Comparison of ENCODE assay signal across 18 cellular contexts in the genomic region with DNA sequence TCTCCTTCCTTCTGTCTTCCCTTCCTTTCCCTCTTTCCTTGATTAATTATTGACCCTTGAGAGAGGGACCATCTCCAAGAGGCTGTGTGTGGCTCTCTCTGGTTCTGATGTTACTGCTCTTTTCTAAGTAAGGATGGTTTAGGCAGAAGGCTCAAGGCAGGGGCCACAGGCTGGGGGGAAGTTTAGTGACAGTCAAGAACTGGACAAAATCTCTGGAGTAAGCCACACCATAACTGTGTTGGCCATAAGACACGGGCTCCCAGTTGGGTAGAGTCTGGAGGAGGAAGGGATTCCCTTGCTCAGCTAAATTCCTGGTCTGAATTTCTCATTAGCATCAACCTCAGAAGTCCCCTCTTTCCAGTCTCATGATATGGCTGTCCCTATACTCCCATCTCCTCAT.
A peak's percentile ranks its signal among the peaks of the same experiment; 100 is the strongest.
DNase-seq lines count a peak whose midpoint lies in the region; ATAC-seq, FAIRE-seq and TF ChIP-seq lines count a peak whose summit lies in the region.
"Had no signal": no experiment of that assay in that cellular context is flagged by ENCODE, and none has a peak within 500 bp of the region (broad histone marks: within the 10 kb centered on the region; RNA-seq: fewer than 3 reads in every experiment).

No MANE protein-coding gene starts in this region.

- H3K27ac ChIP-seq in coronary artery, result no peak overlapping the region
- H3K27ac ChIP-seq in spleen, result no peak overlapping the region
- H3K27ac ChIP-seq: 22Rv1 had no signal

- no peak for TF ChIP-seq CTCF in coronary artery (IDR thresholded peaks at IDR 0.05)
- TF ChIP-seq CTCF in spleen (IDR thresholded peaks at IDR 0.05 in 8 of 11, conservative IDR thresholded peaks at IDR 0.05 in 3 of 11), result no peak
- no peak for TF ChIP-seq CTCF in MCF 10A (IDR thresholded peaks at IDR 0.05; ENCODE audit: unreplicated experiment)

- no peaks in the 10 kb centered on the region for H3K9me3 Mint-ChIP-seq in activated CD8-positive, alpha-beta memory T cell treated with anti-CD3 and anti-CD28 coated beads, Interleukin-2, amount 10 ng/mL, durations not matched to agents 7 days and 5 days (ENCODE audit: low read depth)
- no peaks in the 10 kb centered on the region for H3K9me3 Mint-ChIP-seq in MCF 10A (ENCODE audit: unreplicated experiment)
- H3K9me3 Mint-ChIP-seq: CD14-positive monocyte; CD8-positive, alpha-beta T cell; GM23338; H9 had no signal

- peaks cover 0 to 27% (median 0%) of the 10 kb centered on the region in 7 donors for H3K27me3 ChIP-seq in spleen (replicated peaks in 1 of 7)

- H3K27me3 Mint-ChIP-seq in activated CD8-positive, alpha-beta memory T cell treated with anti-CD3 and anti-CD28 coated beads, Interleukin-2, amount 10 ng/mL, durations not matched to agents 7 days and 5 days, result peaks cover 3% of the 10 kb centered on the region
- no peaks in the 10 kb centered on the region for H3K27me3 Mint-ChIP-seq in MCF 10A (ENCODE audit: insufficient read depth, unreplicated experiment)

- no peak for TF ChIP-seq POLR2A in spleen (IDR thresholded peaks at IDR 0.05)
- TF ChIP-seq POLR2A in GM12892 (IDR thresholded peaks at IDR 0.05; ENCODE audit: low read depth, low read length), result no peak

- no peaks in the 10 kb centered on the region for H3K36me3 ChIP-seq in spleen

- H3K36me3 Mint-ChIP-seq in activated CD8-positive, alpha-beta memory T cell treated with anti-CD3 and anti-CD28 coated beads, Interleukin-2, amount 10 ng/mL, durations not matched to agents 7 days and 5 days, result no peaks in the 10 kb centered on the region
- no peaks in the 10 kb centered on the region for H3K36me3 Mint-ChIP-seq in MCF 10A (ENCODE audit: insufficient read depth, unreplicated experiment)
- H3K36me3 Mint-ChIP-seq: CD14-positive monocyte; CD8-positive, alpha-beta T cell had no signal

- POLR2A ChIA-PET in MCF 10A (lab: Yijun Ruan, JAX), result no interaction called here

- no peak overlapping the region for H3K4me3 ChIP-seq in coronary artery
- no peak overlapping the region for H3K4me3 ChIP-seq in spleen
- H3K4me3 ChIP-seq: GM23338 had no signal

- intact Hi-C loops in spleen (cut with DNase I; ENCODE audit: low total_unique reads) (loop anchor here (10.0 kb wide), 1 partner anchor 1363 kb away; no protein-coding TSS in a partner anchor), MCF 10A (cut with micrococcal nuclease) (no loop called here)

- H3K4me1 Mint-ChIP-seq in activated CD8-positive, alpha-beta memory T cell treated with anti-CD3 and anti-CD28 coated beads, Interleukin-2, amount 10 ng/mL, durations not matched to agents 7 days and 5 days, result no peaks in the 10 kb centered on the region
- H3K4me1 Mint-ChIP-seq in MCF 10A (ENCODE audit: insufficient read depth, unreplicated experiment), result peaks cover 11% of the 10 kb centered on the region
- H3K4me1 Mint-ChIP-seq: CD14-positive monocyte had no signal

- no peak for ATAC-seq in activated CD8-positive, alpha-beta memory T cell treated with anti-CD3 and anti-CD28 coated beads, Interleukin-2, amount 10 ng/mL, durations not matched to agents 7 days and 5 days
- no peak for ATAC-seq in left lobe of liver
- ATAC-seq in HG02642 (IDR thresholded peaks at IDR 0.05; ENCODE audit: poor library complexity, unreplicated experiment), result no peak
- ATAC-seq: CD8-positive, alpha-beta T cell; GM23338; HepG2 had no signal

- no peaks in the 10 kb centered on the region for H3K9me3 ChIP-seq in spleen

- FAIRE-seq in GM12892 (lab: Jason Lieb, UNC), result no peak
- FAIRE-seq: D721Med, HepG2, HTR-8/SVneo had no signal

- no TSS peak for BruUV-seq in MCF 10A (replicated peaks; lab: Mats Ljungman, UMichigan)

- peak; percentile 13 for DNase-seq in activated CD8-positive, alpha-beta memory T cell treated with anti-CD3 and anti-CD28 coated beads for 24 hours
- no peak for DNase-seq in activated CD8-positive, alpha-beta memory T cell treated with anti-CD3 and anti-CD28 coated beads, Interleukin-2, amount 10 ng/mL, durations not matched to agents 7 days and 5 days
- DNase-seq in coronary artery (ENCODE audit: low spot score) (peak; percentile 5), left lobe of liver (ENCODE audit: low spot score) (peak; percentile 2), spleen (peak; percentile 12), MCF 10A (ENCODE audit: unreplicated experiment) (no peak), GM12892 (ENCODE audit: insufficient read length) (no peak)
- DNase-seq: COR-L47, GDM1, H9 had no signal

- CTCF ChIA-PET in activated CD8-positive, alpha-beta memory T cell treated with anti-CD3 and anti-CD28 coated beads, Interleukin-2, amount 10 ng/mL, durations not matched to agents 7 days and 5 days (lab: Charles Lee), result no interaction called here
- CTCF ChIA-PET in MCF 10A (lab: Yijun Ruan, JAX), result interaction anchor here (0.7 kb wide), 1 partner anchor 421 kb away, joined by 3 read pairs; no protein-coding TSS in a partner anchor

- H3K4me1 ChIP-seq in spleen, result no peaks in the 10 kb centered on the region

- no peak overlapping the region for H3K27ac Mint-ChIP-seq in activated CD8-positive, alpha-beta memory T cell treated with anti-CD3 and anti-CD28 coated beads, Interleukin-2, amount 10 ng/mL, durations not matched to agents 7 days and 5 days
- no peak overlapping the region for H3K27ac Mint-ChIP-seq in MCF 10A (ENCODE audit: low read depth, unreplicated experiment)
- H3K27ac Mint-ChIP-seq: CD14-positive monocyte; CD8-positive, alpha-beta T cell; GM23338; H9 had no signal

- H3K4me3 Mint-ChIP-seq in activated CD8-positive, alpha-beta memory T cell treated with anti-CD3 and anti-CD28 coated beads, Interleukin-2, amount 10 ng/mL, durations not matched to agents 7 days and 5 days, result no peak overlapping the region
- no peak overlapping the region for H3K4me3 Mint-ChIP-seq in MCF 10A (ENCODE audit: unreplicated experiment)
- H3K4me3 Mint-ChIP-seq: CD14-positive monocyte; CD8-positive, alpha-beta T cell; GM23338; H9 had no signal

- 33 to 78% (median 54%) methylated on average over 1 of the region's 1 CpG for WGBS in spleen, 5 donors

Comparison
In these comparisons a context has a peak if more than half of its experiments do, and no peak if none do; other contexts are left out.
1. DNase-seq: peak in activated CD8-positive, alpha-beta memory T cell treated with anti-CD3 and anti-CD28 coated beads for 24 hours (single experiment), coronary artery (single experiment), left lobe of liver (single experiment) and spleen (single experiment); none in activated CD8-positive, alpha-beta memory T cell treated with anti-CD3 and anti-CD28 coated beads, Interleukin-2, amount 10 ng/mL, durations not matched to agents 7 days and 5 days (single experiment), MCF 10A (single experiment) and GM12892 (single experiment).